Comparison of ENCODE assay signal across 25 cellular contexts in the genomic region with DNA sequence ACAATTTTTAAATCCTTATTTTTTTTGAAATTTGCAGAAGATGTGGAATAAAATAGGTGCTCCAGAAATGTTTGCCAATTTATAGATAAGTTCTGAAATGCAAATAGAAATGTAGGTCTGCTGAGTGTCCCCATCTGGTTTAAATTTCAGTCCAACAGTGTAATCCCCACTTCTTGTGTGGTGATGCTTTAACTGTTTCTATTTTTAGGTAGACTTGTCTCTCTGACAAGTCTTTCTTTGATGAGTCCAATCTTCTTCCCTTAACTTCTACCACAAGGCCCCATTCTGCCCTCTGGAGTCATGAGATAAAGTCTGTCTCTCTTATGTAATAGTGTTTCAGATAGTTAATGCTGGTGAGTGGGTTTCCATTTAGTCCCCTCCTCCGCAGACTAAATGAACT.
A peak's percentile ranks its signal among the peaks of the same experiment; 100 is the strongest.
DNase-seq lines count a peak whose midpoint lies in the region; ATAC-seq and TF ChIP-seq lines count a peak whose summit lies in the region.
"Had no signal": no experiment of that assay in that cellular context is flagged by ENCODE, and none has a peak within 500 bp of the region (broad histone marks: within the 10 kb centered on the region; RNA-seq: fewer than 3 reads in every experiment).

No MANE protein-coding gene starts in this region.

- POLR2A ChIA-PET in HEK293T (lab: Yijun Ruan, JAX), result no interaction called here

- 92 to 96% methylated on average over 1 of the region's 1 CpG for WGBS in sigmoid colon, 2 donors

- no peak for ATAC-seq in GM19035 (IDR thresholded peaks at IDR 0.05; ENCODE audit: unreplicated experiment)
- ATAC-seq: activated CD8-positive, alpha-beta T cell treated with anti-CD3 and anti-CD28 coated beads, Interleukin-2, amount 10 ng/mL, durations not matched to agents 7 days and 5 days; activated naive CD4-positive, alpha-beta T cell treated with anti-CD3 and anti-CD28 coated beads, Interleukin-2, amount 50 U/mL, for 72 hours; activated T-cell treated with anti-CD3 and anti-CD28 coated beads, Interleukin-2, amount 50 U/mL, for 4 hours; lower lobe of right lung; naive thymus-derived CD8-positive, alpha-beta T cell had no signal

- no peak for TF ChIP-seq POLR2A in sigmoid colon (IDR thresholded peaks at IDR 0.05)

- no peaks in the 10 kb centered on the region for H3K9me3 ChIP-seq in sigmoid colon
- H3K9me3 ChIP-seq: BLaER1 treated with 17β-estradiol and CSF1 and Interleukin-3, amounts not matched to agents 10 nM and 100 nM; lower lobe of right lung; MG63; upper lobe of left lung had no signal

- TF ChIP-seq CTCF in fibroblast of mammary gland (conservative IDR thresholded peaks at IDR 0.05; ENCODE audit: control insufficient read depth, insufficient read depth, low read depth, low read length), result no peak
- no peak for TF ChIP-seq CTCF in sigmoid colon (IDR thresholded peaks at IDR 0.05)

- peaks cover 0 to 38% (median 28%) of the 10 kb centered on the region in 4 donors for H3K4me1 ChIP-seq in sigmoid colon
- H3K4me1 ChIP-seq: BLaER1 treated with 17β-estradiol and CSF1 and Interleukin-3, amounts not matched to agents 10 nM and 100 nM; lower lobe of right lung; upper lobe of left lung had no signal

- H3K27ac ChIP-seq in sigmoid colon, result peak overlapping the region in 3 of 4 donors; percentile 68 to 83 (median 81)
- H3K27ac ChIP-seq: BLaER1 treated with 17β-estradiol and CSF1 and Interleukin-3, amounts not matched to agents 10 nM and 100 nM; lower lobe of right lung; upper lobe of left lung had no signal

- intact Hi-C loops in sigmoid colon (cut with DNase I), result loop anchor here (5.0 kb wide), 1 partner anchor 46 kb away; no protein-coding TSS in a partner anchor

- DNase-seq in EH (ENCODE audit: low read depth), result peak; percentile 80
- DNase-seq in RPMI7951 (ENCODE audit: low read depth), result peak; percentile 81
- DNase-seq in fibroblast of mammary gland (ENCODE audit: low read depth), result peak; percentile 60
- no peak for DNase-seq in sigmoid colon
- no peak for DNase-seq in HEK293T (ENCODE audit: extremely low spot score)
- DNase-seq in stimulated activated naive CD4-positive, alpha-beta T cell treated with Interleukin-2 at 50 U/mL for 16 hours (lab: John Stamatoyannopoulos, UW), result no peak
- DNase-seq: activated CD8-positive, alpha-beta T cell treated with anti-CD3 and anti-CD28 coated beads, Interleukin-2, amount 10 ng/mL, durations not matched to agents 7 days and 5 days; activated T-cell treated with anti-CD3 and anti-CD28 coated beads, Interleukin-2, amount 50 U/mL, for 4 hours; DMS 273 treated with DMSO at 0.1 percent for 48 hours; erythroblast; GDM1; heart left ventricle; immature natural killer cell; lower lobe of right lung; MG63; naive thymus-derived CD8-positive, alpha-beta T cell; NCI-H1436 treated with DMSO at 0.1 percent for 48 hours; NCI-H748 treated with DMSO at 0.1 percent for 48 hours; SIG-M5; stimulated activated CD4-positive, alpha-beta T cell treated with anti-CD3 and anti-CD28 coated beads, Interleukin-2, amount 100 ng/mL, for 24 hours; T-helper 9 cell; upper lobe of left lung had no signal

- H3K36me3 ChIP-seq in sigmoid colon, result no peaks in the 10 kb centered on the region
- H3K36me3 ChIP-seq: BLaER1 treated with 17β-estradiol and CSF1 and Interleukin-3, amounts not matched to agents 10 nM and 100 nM; heart left ventricle; lower lobe of right lung; MG63; upper lobe of left lung had no signal

- CTCF ChIA-PET in HEK293T (lab: Yijun Ruan, JAX), result no interaction called here

- H3K4me3 ChIP-seq in fibroblast of mammary gland (ENCODE audit: control insufficient read depth, low read depth, low read length) (no peak overlapping the region), sigmoid colon (no peak overlapping the region)
- H3K4me3 ChIP-seq: BLaER1 treated with 17β-estradiol and CSF1 and Interleukin-3, amounts not matched to agents 10 nM and 100 nM; heart left ventricle; lower lobe of right lung; MG63; upper lobe of left lung had no signal

- no peaks in the 10 kb centered on the region for H3K27me3 ChIP-seq in sigmoid colon
- H3K27me3 ChIP-seq: BLaER1 treated with 17β-estradiol and CSF1 and Interleukin-3, amounts not matched to agents 10 nM and 100 nM; heart left ventricle; MG63; upper lobe of left lung had no signal

- TF ChIP-seq EP300 in sigmoid colon (IDR thresholded peaks at IDR 0.05), result no peak

TF ChIP-seq in HEK293T, 16 proteins besides CTCF, POLR2A, EP300 and RAD21:
- TF ChIP-seq ZNF384 (IDR thresholded peaks at IDR 0.05) (no peak), L3MBTL2 (conservative IDR thresholded peaks at IDR 0.05) (no peak), SP1 (IDR thresholded peaks at IDR 0.05) (no peak), NFRKB (IDR thresholded peaks at IDR 0.05) (no peak), ARNT (IDR thresholded peaks at IDR 0.05) (no peak), FOXA1 (IDR thresholded peaks at IDR 0.05) (no peak), BHLHE40 (IDR thresholded peaks at IDR 0.05; ENCODE audit: borderline replicate concordance) (no peak), TARDBP (IDR thresholded peaks at IDR 0.05) (no peak), SUZ12 (IDR thresholded peaks at IDR 0.05) (no peak), CTBP1 (IDR thresholded peaks at IDR 0.05; ENCODE audit: borderline replicate concordance) (no peak), ELF4 (IDR thresholded peaks at IDR 0.05) (no peak), FOXK2 (IDR thresholded peaks at IDR 0.05) (no peak), HDGF (IDR thresholded peaks at IDR 0.05; ENCODE audit: borderline replicate concordance) (no peak), FOXM1 (IDR thresholded peaks at IDR 0.05; ENCODE audit: borderline replicate concordance) (no peak), LEF1 (IDR thresholded peaks at IDR 0.05; ENCODE audit: borderline replicate concordance) (no peak)
- TF ChIP-seq, protein P1, sequence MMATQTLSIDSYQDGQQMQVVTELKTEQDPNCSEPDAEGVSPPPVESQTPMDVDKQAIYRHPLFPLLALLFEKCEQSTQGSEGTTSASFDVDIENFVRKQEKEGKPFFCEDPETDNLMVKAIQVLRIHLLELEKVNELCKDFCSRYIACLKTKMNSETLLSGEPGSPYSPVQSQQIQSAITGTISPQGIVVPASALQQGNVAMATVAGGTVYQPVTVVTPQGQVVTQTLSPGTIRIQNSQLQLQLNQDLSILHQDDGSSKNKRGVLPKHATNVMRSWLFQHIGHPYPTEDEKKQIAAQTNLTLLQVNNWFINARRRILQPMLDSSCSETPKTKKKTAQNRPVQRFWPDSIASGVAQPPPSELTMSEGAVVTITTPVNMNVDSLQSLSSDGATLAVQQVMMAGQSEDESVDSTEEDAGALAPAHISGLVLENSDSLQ (IDR thresholded peaks at IDR 0.05), result no peak

Comparison
In these comparisons a context has a peak if more than half of its experiments do, and no peak if none do; other contexts are left out.
1. DNase-seq: peak in EH (single experiment), RPMI7951 (single experiment) and fibroblast of mammary gland (single experiment); none in sigmoid colon (single experiment), HEK293T (single experiment) and stimulated activated naive CD4-positive, alpha-beta T cell treated with Interleukin-2 at 50 U/mL for 16 hours (single experiment).